ENCODE assay signal across 9 cellular contexts in the genomic region with DNA sequence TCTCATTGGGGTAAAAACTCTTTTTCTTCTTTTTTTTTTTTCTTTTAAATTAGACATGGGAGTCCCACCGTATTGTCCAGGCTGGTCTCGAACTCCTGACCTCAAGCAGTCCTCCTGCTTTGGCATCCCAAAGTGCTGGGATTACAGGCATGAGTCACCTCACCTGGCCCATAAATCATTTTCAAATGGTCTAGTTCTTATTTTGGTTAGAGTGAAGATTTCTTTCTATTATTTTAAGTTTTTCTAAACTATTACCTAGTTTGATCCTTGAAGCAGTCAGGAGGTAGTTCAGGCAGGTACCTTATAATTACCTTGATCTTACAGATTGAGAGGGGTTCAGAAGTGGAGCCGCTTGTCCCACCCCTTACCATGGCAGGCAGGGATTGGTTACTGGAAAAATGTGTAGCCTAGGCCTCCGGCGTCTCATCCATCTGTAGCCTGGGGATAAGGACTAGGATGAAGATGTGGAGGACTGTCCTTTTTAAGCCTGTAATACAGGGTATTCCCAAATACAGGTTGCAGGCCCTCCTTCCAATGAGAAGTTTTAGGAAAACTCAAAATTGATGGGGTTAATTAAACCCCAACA. TPM values are rescaled to one million over a fixed set of nuclear protein-coding genes. Genes with fewer than 3 reads are reported as not detected.
A peak's percentile ranks its signal among the peaks of the same experiment; 100 is the strongest.
DNase-seq lines count a peak whose midpoint lies in the region; ATAC-seq and TF ChIP-seq lines count a peak whose summit lies in the region.
"Had no signal": no experiment of that assay in that cellular context is flagged by ENCODE, and none has a peak within 500 bp of the region (broad histone marks: within the 10 kb centered on the region; RNA-seq: fewer than 3 reads in every experiment).

No MANE protein-coding gene starts in this region.

- H3K27me3 Mint-ChIP-seq in chondrocyte (ENCODE audit: low read depth) (no peaks in the 10 kb centered on the region), neural crest cell (ENCODE audit: low read depth) (peaks cover 6% of the 10 kb centered on the region)

- H3K9me2 ChIP-seq in Loucy (replicated peaks; ENCODE audit: low read depth, low read length) = no peaks in the 10 kb centered on the region

- H3K9ac ChIP-seq in Loucy (ENCODE audit: low read depth, low read length, poor library complexity, severe bottlenecking) = peak overlapping the region; percentile 100

- H2AFZ ChIP-seq in Loucy (ENCODE audit: low read length) = no peak overlapping the region

- H3K27ac Mint-ChIP-seq in chondrocyte (ENCODE audit: unreplicated experiment) (no peak overlapping the region), neural crest cell (ENCODE audit: unreplicated experiment) (no peak overlapping the region)

- no peak for TF ChIP-seq POLR2A in heart left ventricle (IDR thresholded peaks at IDR 0.05)

- H3K36me3 ChIP-seq in GM06990 (ENCODE audit: control insufficient read depth, insufficient read depth, low read length) = peaks cover 31% of the 10 kb centered on the region
- H3K36me3 ChIP-seq in Loucy (ENCODE audit: insufficient read depth, low read length) = peaks cover 35% of the 10 kb centered on the region; the same call in 1 of the 2 replicates
- H3K36me3 ChIP-seq in MG63 = peaks cover 20% of the 10 kb centered on the region
- peaks cover 0 to 33% (median 2%) of the 10 kb centered on the region in 9 donors for H3K36me3 ChIP-seq in heart left ventricle

- H3K79me2 ChIP-seq in Loucy (ENCODE audit: insufficient read depth, low read length) = peaks cover 57% of the 10 kb centered on the region

- ATAC-seq in Right ventricle myocardium inferior (no peak), heart left ventricle (no peak)

- intact Hi-C loops in Right ventricle myocardium inferior (cut with DNase I) (loop anchor here (2.0 kb wide), 1 partner anchor 43 kb away; no protein-coding TSS in a partner anchor), heart left ventricle (cut with DNase I) (loop anchor here in 1 of 10 donors (5.0 kb wide), 1 partner anchor 42 kb away; no protein-coding TSS in a partner anchor)

- no peak for TF ChIP-seq CTCF in GM06990 (IDR thresholded peaks at IDR 0.05; ENCODE audit: insufficient read depth, low read length, poor library complexity, severe bottlenecking)
- no peak for TF ChIP-seq CTCF in Loucy (conservative IDR thresholded peaks at IDR 0.05; ENCODE audit: low read length)
- TF ChIP-seq CTCF in chondrocyte (IDR thresholded peaks at IDR 0.05) = no peak
- no peak for TF ChIP-seq CTCF in neural crest cell (conservative IDR thresholded peaks at IDR 0.05)
- TF ChIP-seq CTCF in heart left ventricle (IDR thresholded peaks at IDR 0.05) = no peak

- H3K27ac ChIP-seq in heart left ventricle = no peak overlapping the region
- H3K27ac ChIP-seq: tibial artery had no signal

- H3K9me3 Mint-ChIP-seq in chondrocyte (ENCODE audit: low read depth) (no peaks in the 10 kb centered on the region), neural crest cell (no peaks in the 10 kb centered on the region)

- H3K4me3 Mint-ChIP-seq in chondrocyte (ENCODE audit: unreplicated experiment) (peak overlapping the region; percentile 16), neural crest cell (peak overlapping the region; percentile 98)

- DNase-seq in GM06990 (ENCODE audit: extremely low read depth, insufficient read length) = no peak
- peak; percentile 27 for DNase-seq in chondrocyte (ENCODE audit: low spot score)
- DNase-seq in neural crest cell (ENCODE audit: low read depth, low spot score) = no peak
- no peak for DNase-seq in MG63
- no peak for DNase-seq in Right ventricle myocardium inferior (ENCODE audit: missing footprints)
- no peak for DNase-seq in heart left ventricle
- DNase-seq: activated CD4-positive, CD25-positive, alpha-beta regulatory T cell had no signal

- H4K20me1 ChIP-seq in Loucy (ENCODE audit: insufficient read depth, low read length, poor library complexity, severe bottlenecking) = peaks cover 54% of the 10 kb centered on the region

- peak overlapping the region; percentile 84 for H3K4me2 ChIP-seq in Loucy (ENCODE audit: low read depth, low read length, poor library complexity, severe bottlenecking)

- H3K9me3 ChIP-seq in Loucy (ENCODE audit: insufficient read depth, low read depth, low read length) (no peaks in the 10 kb centered on the region), MG63 (no peaks in the 10 kb centered on the region), heart left ventricle (no peaks in the 10 kb centered on the region)
- H3K9me3 ChIP-seq: tibial artery had no signal

- H3K4me1 ChIP-seq in Loucy (ENCODE audit: insufficient read depth, low read length, poor library complexity, severe bottlenecking) (peaks cover 38% of the 10 kb centered on the region), heart left ventricle (peaks cover 0 to 42% (median 17%) of the 10 kb centered on the region in 12 donors)

- H3K4me1 Mint-ChIP-seq in chondrocyte (ENCODE audit: low read depth) = peaks cover 27% of the 10 kb centered on the region
- peaks cover 61% of the 10 kb centered on the region for H3K4me1 Mint-ChIP-seq in neural crest cell

- no peaks in the 10 kb centered on the region for H3F3A ChIP-seq in Loucy (ENCODE audit: low read depth)

- 94 to 96% (median 94%) methylated on average over 5 of the region's 5 CpGs for WGBS in heart left ventricle, 4 donors

- no peaks in the 10 kb centered on the region for H3K27me3 ChIP-seq in GM06990 (replicated peaks; ENCODE audit: control insufficient read depth, insufficient read depth, low read length)
- H3K27me3 ChIP-seq in Loucy (ENCODE audit: insufficient read depth, low read length, poor library complexity, severe bottlenecking) = no peaks in the 10 kb centered on the region
- H3K27me3 ChIP-seq in MG63 = no peaks in the 10 kb centered on the region
- H3K27me3 ChIP-seq in heart left ventricle = no peaks in the 10 kb centered on the region
- H3K27me3 ChIP-seq: tibial artery had no signal

- H3K4me3 ChIP-seq in GM06990 (replicated peaks; ENCODE audit: low read depth, low read length) = peak overlapping the region; percentile 90
- peak overlapping the region; percentile 80 for H3K4me3 ChIP-seq in Loucy (ENCODE audit: low read length, poor library complexity, severe bottlenecking)
- no peak overlapping the region; the same call in 1 of the 2 replicates for H3K4me3 ChIP-seq in MG63
- no peak overlapping the region for H3K4me3 ChIP-seq in heart left ventricle
- H3K4me3 ChIP-seq: tibial artery had no signal

- H3K36me3 Mint-ChIP-seq in chondrocyte (ENCODE audit: low read depth) (peaks cover 1% of the 10 kb centered on the region), neural crest cell (ENCODE audit: low read depth) (peaks cover 11% of the 10 kb centered on the region)

RNA-seq across cellular contexts. Expression of a gene that starts 2.7 kb away (rescaled TPM):
- total RNA-seq in chondrocyte (33.4 to 55.2 TPM (median 37.8 TPM) in 3 replicates), neural crest cell (1,143 and 1,176 TPM in 2 replicates), Right ventricle myocardium inferior (44.4 TPM), heart left ventricle (10 to 100 TPM; 36.4 to 71.5 (median 44.8) TPM)
- 65.7 and 74.6 TPM in 2 replicates for total RNA-seq in MG63 (2014; rRNA removed; shearing (Covaris generic); ENCODE audit: low replicate concordance)
- 10 to 100 TPM; 23.0 to 76.1 TPM for polyA plus RNA-seq in heart left ventricle

RNA-seq across cellular contexts. Expression of a gene that starts 9.5 kb away (rescaled TPM):
- 15.5 to 19.0 TPM (median 18.0 TPM) in 3 replicates for total RNA-seq in chondrocyte
- total RNA-seq in neural crest cell = 13.5 and 13.9 TPM in 2 replicates
- total RNA-seq in MG63 (2014; rRNA removed; shearing (Covaris generic); ENCODE audit: low replicate concordance) = 2.4 and 12.0 TPM in 2 replicates
- total RNA-seq in Right ventricle myocardium inferior = 20.7 TPM
- 10 to 100 TPM; 18.4 to 37.4 (median 22.6) TPM for total RNA-seq in heart left ventricle
- polyA plus RNA-seq in heart left ventricle = 10 to 100 TPM; 36.5 to 50.4 TPM

Comparison
In these comparisons a context has a peak if more than half of its experiments do, and no peak if none do; other contexts are left out.
1. H3K4me3 ChIP-seq: peak in GM06990 (single experiment) and Loucy (single experiment); none in MG63 (single experiment) and heart left ventricle (0 of 12).
2. RNA of a gene that starts 2.7 kb away (total RNA-seq): 1,143 to 1,176 TPM in neural crest cell; 65.7 to 74.6 TPM in MG63, 36.4 to 71.5 TPM in heart left ventricle, 44.4 TPM in Right ventricle myocardium inferior (single experiment) and 33.4 to 55.2 TPM in chondrocyte; every median in the first group is over 10 times any median in the second.